In the genomic region with DNA sequence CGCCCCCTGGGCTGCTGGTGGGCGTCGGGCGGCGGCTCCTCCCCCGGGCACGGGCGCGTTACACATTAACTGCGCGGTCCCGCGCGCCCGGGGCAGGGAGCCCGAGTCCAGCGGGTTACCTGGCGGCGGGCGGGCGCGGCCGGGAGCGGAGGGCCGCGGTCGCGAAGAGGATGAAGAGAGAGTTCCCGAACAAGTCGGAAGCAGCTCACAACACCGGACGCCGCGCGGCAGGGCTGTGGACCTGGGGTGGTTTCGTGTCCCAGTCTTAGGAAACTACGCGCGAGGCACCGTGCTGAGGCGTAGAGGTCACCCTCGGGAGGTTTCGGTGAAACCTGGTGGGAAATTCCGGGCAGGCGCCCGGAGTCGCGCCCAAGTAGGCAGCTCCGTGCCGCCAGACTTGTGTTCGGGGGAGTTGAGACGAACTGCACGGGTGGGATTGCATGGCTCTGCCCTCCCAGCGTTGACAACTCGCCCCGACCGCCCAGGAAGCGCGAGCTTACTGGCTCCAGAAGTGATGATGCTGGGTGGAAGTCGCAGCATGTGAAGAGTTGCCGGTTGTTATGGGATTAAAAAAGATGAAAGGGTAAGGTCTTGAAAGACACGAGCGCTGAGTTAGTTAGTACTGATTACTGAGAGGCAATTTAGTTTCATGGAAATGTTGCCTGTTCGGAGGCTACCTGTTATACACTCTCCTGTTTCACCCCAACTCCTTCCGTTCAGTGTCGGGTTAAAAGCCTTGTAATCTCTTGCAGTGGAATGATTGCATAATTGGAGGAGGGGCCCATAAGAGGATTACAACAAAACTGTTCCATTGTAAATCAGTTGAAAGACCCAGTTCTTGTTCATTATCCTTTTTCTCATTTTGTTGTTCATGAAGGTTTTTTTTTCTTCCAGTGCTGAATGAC, we compare ENCODE assay signal across 1 cellular context.
A peak's percentile ranks its signal among the peaks of the same experiment; 100 is the strongest.
TF ChIP-seq lines count a peak whose summit lies in the region.

No MANE protein-coding gene starts in this region.

TF ChIP-seq in HepG2, 621 proteins besides CTCF, POLR2A, EP300 and RAD21 (continued from another document and continues in another):
- TF ChIP-seq ZBTB42 (CRISPR knock-in tag; IDR thresholded peaks at IDR 0.05) (0 out of 2 replicates have a peak, but pooled peaks have one; percentile 22), ZNF232 (CRISPR knock-in tag; IDR thresholded peaks at IDR 0.05; ENCODE audit: borderline replicate concordance) (no peak), KDM5B (CRISPR knock-in tag; IDR thresholded peaks at IDR 0.05; ENCODE audit: borderline replicate concordance) (peak; percentile 64; the same call in 1 of the 2 replicates), KLF12 (CRISPR knock-in tag; IDR thresholded peaks at IDR 0.05; ENCODE audit: borderline replicate concordance) (peak; percentile 67), ZNF343 (CRISPR knock-in tag; IDR thresholded peaks at IDR 0.05) (0 out of 2 replicates have a peak, but pooled peaks have one; percentile 36), KLF9 (CRISPR knock-in tag; IDR thresholded peaks at IDR 0.05; ENCODE audit: low read depth) (peak; percentile 33; the same call in 1 of the 2 replicates), CCDC6 (CRISPR knock-in tag; IDR thresholded peaks at IDR 0.05) (peak; percentile 20; the same call in 1 of the 2 replicates), SOX5 (CRISPR knock-in tag; IDR thresholded peaks at IDR 0.05; ENCODE audit: borderline replicate concordance) (peak; percentile 60; the same call in 1 of the 2 replicates), ELF3 (CRISPR knock-in tag; IDR thresholded peaks at IDR 0.05) (peak; percentile 19; the same call in 1 of the 2 replicates), POLR2AphosphoS5 (IDR thresholded peaks at IDR 0.05; ENCODE audit: low read depth, low read length) (0 out of 2 replicates have a peak, but pooled peaks have one; percentile 3), SSRP1 (CRISPR knock-in tag; IDR thresholded peaks at IDR 0.05) (no peak), ZNF737 (CRISPR knock-in tag; IDR thresholded peaks at IDR 0.05; ENCODE audit: borderline replicate concordance) (no peak), ZFP62 (CRISPR knock-in tag; IDR thresholded peaks at IDR 0.05) (no peak), ZNF768 (CRISPR knock-in tag; IDR thresholded peaks at IDR 0.05) (peak; percentile 4; the same call in 1 of the 2 replicates), ISL2 (CRISPR knock-in tag; IDR thresholded peaks at IDR 0.05) (peak; percentile 24; the same call in 1 of the 2 replicates), ZNF75D (CRISPR knock-in tag; IDR thresholded peaks at IDR 0.05; ENCODE audit: borderline replicate concordance) (no peak), TMF1 (CRISPR knock-in tag; IDR thresholded peaks at IDR 0.05; ENCODE audit: low read depth) (no peak), ZNF777 (CRISPR knock-in tag; IDR thresholded peaks at IDR 0.05) (peak; percentile 51; the same call in 1 of the 2 replicates), ZNF878 (CRISPR knock-in tag; IDR thresholded peaks at IDR 0.05) (0 out of 2 replicates have a peak, but pooled peaks have one; percentile 40)
- TF ChIP-seq, protein P1, sequence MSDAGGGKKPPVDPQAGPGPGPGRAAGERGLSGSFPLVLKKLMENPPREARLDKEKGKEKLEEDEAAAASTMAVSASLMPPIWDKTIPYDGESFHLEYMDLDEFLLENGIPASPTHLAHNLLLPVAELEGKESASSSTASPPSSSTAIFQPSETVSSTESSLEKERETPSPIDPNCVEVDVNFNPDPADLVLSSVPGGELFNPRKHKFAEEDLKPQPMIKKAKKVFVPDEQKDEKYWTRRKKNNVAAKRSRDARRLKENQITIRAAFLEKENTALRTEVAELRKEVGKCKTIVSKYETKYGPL (CRISPR knock-in tag; IDR thresholded peaks at IDR 0.05), result peak; percentile 83; the same call in 1 of the 2 replicates
- TF ChIP-seq, protein P2, sequence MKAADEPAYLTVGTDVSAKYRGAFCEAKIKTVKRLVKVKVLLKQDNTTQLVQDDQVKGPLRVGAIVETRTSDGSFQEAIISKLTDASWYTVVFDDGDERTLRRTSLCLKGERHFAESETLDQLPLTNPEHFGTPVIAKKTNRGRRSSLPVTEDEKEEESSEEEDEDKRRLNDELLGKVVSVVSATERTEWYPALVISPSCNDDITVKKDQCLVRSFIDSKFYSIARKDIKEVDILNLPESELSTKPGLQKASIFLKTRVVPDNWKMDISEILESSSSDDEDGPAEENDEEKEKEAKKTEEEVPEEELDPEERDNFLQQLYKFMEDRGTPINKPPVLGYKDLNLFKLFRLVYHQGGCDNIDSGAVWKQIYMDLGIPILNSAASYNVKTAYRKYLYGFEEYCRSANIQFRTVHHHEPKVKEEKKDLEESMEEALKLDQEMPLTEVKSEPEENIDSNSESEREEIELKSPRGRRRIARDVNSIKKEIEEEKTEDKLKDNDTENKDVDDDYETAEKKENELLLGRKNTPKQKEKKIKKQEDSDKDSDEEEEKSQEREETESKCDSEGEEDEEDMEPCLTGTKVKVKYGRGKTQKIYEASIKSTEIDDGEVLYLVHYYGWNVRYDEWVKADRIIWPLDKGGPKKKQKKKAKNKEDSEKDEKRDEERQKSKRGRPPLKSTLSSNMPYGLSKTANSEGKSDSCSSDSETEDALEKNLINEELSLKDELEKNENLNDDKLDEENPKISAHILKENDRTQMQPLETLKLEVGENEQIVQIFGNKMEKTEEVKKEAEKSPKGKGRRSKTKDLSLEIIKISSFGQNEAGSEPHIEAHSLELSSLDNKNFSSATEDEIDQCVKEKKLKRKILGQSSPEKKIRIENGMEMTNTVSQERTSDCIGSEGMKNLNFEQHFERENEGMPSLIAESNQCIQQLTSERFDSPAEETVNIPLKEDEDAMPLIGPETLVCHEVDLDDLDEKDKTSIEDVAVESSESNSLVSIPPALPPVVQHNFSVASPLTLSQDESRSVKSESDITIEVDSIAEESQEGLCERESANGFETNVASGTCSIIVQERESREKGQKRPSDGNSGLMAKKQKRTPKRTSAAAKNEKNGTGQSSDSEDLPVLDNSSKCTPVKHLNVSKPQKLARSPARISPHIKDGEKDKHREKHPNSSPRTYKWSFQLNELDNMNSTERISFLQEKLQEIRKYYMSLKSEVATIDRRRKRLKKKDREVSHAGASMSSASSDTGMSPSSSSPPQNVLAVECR (CRISPR knock-in tag; IDR thresholded peaks at IDR 0.05; ENCODE audit: borderline replicate concordance), result peak; percentile 46
- TF ChIP-seq, protein P3, sequence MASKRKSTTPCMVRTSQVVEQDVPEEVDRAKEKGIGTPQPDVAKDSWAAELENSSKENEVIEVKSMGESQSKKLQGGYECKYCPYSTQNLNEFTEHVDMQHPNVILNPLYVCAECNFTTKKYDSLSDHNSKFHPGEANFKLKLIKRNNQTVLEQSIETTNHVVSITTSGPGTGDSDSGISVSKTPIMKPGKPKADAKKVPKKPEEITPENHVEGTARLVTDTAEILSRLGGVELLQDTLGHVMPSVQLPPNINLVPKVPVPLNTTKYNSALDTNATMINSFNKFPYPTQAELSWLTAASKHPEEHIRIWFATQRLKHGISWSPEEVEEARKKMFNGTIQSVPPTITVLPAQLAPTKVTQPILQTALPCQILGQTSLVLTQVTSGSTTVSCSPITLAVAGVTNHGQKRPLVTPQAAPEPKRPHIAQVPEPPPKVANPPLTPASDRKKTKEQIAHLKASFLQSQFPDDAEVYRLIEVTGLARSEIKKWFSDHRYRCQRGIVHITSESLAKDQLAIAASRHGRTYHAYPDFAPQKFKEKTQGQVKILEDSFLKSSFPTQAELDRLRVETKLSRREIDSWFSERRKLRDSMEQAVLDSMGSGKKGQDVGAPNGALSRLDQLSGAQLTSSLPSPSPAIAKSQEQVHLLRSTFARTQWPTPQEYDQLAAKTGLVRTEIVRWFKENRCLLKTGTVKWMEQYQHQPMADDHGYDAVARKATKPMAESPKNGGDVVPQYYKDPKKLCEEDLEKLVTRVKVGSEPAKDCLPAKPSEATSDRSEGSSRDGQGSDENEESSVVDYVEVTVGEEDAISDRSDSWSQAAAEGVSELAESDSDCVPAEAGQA (IDR thresholded peaks at IDR 0.05; ENCODE audit: low read depth), result no peak
- TF ChIP-seq, protein P3 (CRISPR knock-in tag; IDR thresholded peaks at IDR 0.05; ENCODE audit: borderline replicate concordance), result peak; percentile 26; the same call in 1 of the 2 replicates
- TF ChIP-seq, protein P4, sequence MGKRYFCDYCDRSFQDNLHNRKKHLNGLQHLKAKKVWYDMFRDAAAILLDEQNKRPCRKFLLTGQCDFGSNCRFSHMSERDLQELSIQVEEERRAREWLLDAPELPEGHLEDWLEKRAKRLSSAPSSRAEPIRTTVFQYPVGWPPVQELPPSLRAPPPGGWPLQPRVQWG (CRISPR knock-in tag; IDR thresholded peaks at IDR 0.05; ENCODE audit: borderline replicate concordance, low read depth), result 0 out of 2 replicates have a peak, but pooled peaks have one; percentile 28
- TF ChIP-seq, protein P5, sequence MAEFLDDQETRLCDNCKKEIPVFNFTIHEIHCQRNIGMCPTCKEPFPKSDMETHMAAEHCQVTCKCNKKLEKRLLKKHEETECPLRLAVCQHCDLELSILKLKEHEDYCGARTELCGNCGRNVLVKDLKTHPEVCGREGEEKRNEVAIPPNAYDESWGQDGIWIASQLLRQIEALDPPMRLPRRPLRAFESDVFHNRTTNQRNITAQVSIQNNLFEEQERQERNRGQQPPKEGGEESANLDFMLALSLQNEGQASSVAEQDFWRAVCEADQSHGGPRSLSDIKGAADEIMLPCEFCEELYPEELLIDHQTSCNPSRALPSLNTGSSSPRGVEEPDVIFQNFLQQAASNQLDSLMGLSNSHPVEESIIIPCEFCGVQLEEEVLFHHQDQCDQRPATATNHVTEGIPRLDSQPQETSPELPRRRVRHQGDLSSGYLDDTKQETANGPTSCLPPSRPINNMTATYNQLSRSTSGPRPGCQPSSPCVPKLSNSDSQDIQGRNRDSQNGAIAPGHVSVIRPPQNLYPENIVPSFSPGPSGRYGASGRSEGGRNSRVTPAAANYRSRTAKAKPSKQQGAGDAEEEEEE (CRISPR knock-in tag; IDR thresholded peaks at IDR 0.05; ENCODE audit: borderline replicate concordance), result no peak
- TF ChIP-seq, protein P6, sequence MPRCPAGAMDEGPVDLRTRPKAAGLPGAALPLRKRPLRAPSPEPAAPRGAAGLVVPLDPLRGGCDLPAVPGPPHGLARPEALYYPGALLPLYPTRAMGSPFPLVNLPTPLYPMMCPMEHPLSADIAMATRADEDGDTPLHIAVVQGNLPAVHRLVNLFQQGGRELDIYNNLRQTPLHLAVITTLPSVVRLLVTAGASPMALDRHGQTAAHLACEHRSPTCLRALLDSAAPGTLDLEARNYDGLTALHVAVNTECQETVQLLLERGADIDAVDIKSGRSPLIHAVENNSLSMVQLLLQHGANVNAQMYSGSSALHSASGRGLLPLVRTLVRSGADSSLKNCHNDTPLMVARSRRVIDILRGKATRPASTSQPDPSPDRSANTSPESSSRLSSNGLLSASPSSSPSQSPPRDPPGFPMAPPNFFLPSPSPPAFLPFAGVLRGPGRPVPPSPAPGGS (CRISPR knock-in tag; IDR thresholded peaks at IDR 0.05), result peak; percentile 29; the same call in 1 of the 2 replicates
- TF ChIP-seq, protein P7, sequence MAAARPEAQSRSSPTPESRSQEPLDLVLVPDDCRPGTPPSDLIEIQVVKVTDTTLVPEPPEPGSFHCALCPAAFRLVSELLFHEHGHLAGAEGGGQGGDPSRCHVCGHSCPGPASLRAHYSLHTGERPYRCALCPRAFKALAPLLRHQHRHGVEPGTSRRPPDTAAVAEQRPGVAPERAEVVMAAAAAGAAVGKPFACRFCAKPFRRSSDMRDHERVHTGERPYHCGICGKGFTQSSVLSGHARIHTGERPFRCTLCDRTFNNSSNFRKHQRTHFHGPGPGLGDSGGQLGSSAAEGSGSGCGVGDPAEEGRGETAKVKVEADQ (CRISPR knock-in tag; IDR thresholded peaks at IDR 0.05; ENCODE audit: borderline replicate concordance), result 0 out of 2 replicates have a peak, but pooled peaks have one; percentile 24
- TF ChIP-seq, protein P8, sequence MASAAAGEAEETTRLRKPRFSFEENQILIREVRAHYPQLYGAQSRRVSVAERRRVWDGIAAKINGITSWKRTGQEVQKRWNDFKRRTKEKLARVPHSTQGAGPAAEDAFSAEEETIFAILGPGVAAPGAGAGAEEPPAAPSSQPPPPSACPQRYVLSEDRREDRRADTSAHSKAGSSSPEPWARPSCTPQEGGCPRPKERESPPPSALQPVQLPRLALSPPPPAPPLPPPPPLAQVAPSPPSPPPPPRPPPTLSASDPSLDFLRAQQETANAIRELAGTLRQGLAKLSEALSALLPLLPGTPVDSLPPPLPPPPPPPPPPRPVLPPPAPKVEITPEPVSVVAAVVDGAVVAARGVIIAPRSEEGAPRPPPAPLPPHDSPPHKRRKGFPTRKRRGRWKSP (CRISPR knock-in tag; IDR thresholded peaks at IDR 0.05), result peak; percentile 47; the same call in 1 of the 2 replicates
- TF ChIP-seq, protein P9, sequence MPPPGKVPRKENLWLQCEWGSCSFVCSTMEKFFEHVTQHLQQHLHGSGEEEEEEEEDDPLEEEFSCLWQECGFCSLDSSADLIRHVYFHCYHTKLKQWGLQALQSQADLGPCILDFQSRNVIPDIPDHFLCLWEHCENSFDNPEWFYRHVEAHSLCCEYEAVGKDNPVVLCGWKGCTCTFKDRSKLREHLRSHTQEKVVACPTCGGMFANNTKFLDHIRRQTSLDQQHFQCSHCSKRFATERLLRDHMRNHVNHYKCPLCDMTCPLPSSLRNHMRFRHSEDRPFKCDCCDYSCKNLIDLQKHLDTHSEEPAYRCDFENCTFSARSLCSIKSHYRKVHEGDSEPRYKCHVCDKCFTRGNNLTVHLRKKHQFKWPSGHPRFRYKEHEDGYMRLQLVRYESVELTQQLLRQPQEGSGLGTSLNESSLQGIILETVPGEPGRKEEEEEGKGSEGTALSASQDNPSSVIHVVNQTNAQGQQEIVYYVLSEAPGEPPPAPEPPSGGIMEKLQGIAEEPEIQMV (CRISPR knock-in tag; IDR thresholded peaks at IDR 0.05; ENCODE audit: low read depth), result peak; percentile 3; the same call in 1 of the 2 replicates
- TF ChIP-seq, protein P10, sequence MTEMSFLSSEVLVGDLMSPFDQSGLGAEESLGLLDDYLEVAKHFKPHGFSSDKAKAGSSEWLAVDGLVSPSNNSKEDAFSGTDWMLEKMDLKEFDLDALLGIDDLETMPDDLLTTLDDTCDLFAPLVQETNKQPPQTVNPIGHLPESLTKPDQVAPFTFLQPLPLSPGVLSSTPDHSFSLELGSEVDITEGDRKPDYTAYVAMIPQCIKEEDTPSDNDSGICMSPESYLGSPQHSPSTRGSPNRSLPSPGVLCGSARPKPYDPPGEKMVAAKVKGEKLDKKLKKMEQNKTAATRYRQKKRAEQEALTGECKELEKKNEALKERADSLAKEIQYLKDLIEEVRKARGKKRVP (CRISPR knock-in tag; IDR thresholded peaks at IDR 0.05), result 0 out of 4 replicates have a peak, but pooled peaks of 1 of the 2 experiments have one; percentile 3
